In the genomic region with DNA sequence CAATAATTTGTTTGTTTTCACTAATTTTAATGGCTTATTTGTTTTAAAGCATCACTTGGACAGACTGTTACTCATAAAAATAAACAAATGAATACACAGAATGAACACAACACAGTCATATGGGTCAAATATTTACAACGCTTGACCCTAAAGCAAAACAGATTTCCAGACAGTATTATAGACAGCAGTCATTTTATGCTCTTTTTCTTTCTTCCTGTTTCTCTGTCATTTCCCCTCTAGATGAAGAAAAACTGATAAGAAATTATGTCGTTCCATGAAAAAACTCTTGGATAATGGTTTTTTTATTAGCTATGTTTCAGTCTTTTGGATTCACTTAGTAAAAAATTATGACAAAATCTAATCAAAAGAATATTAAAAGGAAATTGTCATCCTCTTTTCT, we compare ENCODE assay signal across 35 cellular contexts.
DNase-seq lines count a peak whose midpoint lies in the region; ATAC-seq, FAIRE-seq and TF ChIP-seq lines count a peak whose summit lies in the region.
"Had no signal": no experiment of that assay in that cellular context is flagged by ENCODE, and none has a peak within 500 bp of the region (broad histone marks: within the 10 kb centered on the region; RNA-seq: fewer than 3 reads in every experiment).

No MANE protein-coding gene starts in this region.

- H3K4me2 ChIP-seq in PC-3 (ENCODE audit: low read length) = no peak overlapping the region
- H3K4me2 ChIP-seq in endothelial cell of umbilical vein (ENCODE audit: insufficient read depth, low read length) = peak overlapping the region; percentile 12
- H3K4me2 ChIP-seq: A549; BLaER1; BLaER1 treated with 17β-estradiol and CSF1 and Interleukin-3, amounts not matched to agents 10 nM and 100 nM had no signal

- no peaks in the 10 kb centered on the region for H3F3A ChIP-seq in PC-3 (ENCODE audit: low read length, unreplicated experiment)

- H3K27ac ChIP-seq in PC-3 (ENCODE audit: low read length) = no peak overlapping the region
- H3K27ac ChIP-seq in endothelial cell of umbilical vein (ENCODE audit: insufficient read depth, low read depth, low read length) = no peak overlapping the region
- H3K27ac ChIP-seq: 22Rv1; A549; BLaER1; BLaER1 treated with 17β-estradiol and CSF1 and Interleukin-3, amounts not matched to agents 10 nM and 100 nM; C4-2B had no signal

- H3K4me1 ChIP-seq in PC-3 (ENCODE audit: insufficient read depth, low read length) (no peaks in the 10 kb centered on the region), endothelial cell of umbilical vein (ENCODE audit: control insufficient read depth, extremely low read depth, insufficient read depth, low read length) (peaks cover 8% of the 10 kb centered on the region)
- H3K4me1 ChIP-seq: A549; BE2C; BLaER1; BLaER1 treated with 17β-estradiol and CSF1 and Interleukin-3, amounts not matched to agents 10 nM and 100 nM; Caco-2 had no signal

- POLR2A ChIA-PET in PC-3 (lab: Charles Lee; ENCODE audit: unreplicated experiment) = no interaction called here
- POLR2A ChIA-PET in endothelial cell of umbilical vein (lab: Charles Lee) = no interaction called here

- FAIRE-seq in endometrium (lab: Jason Lieb, UNC) (peak; percentile 8), endothelial cell of umbilical vein (lab: Jason Lieb, UNC) (peak; percentile 35)
- FAIRE-seq: A204.1, A549, D721Med had no signal

- no peaks in the 10 kb centered on the region for H3K27me3 Mint-ChIP-seq in activated naive CD4-positive, alpha-beta T cell treated with anti-CD3 and anti-CD28 coated beads, Interleukin-2, amount 10 ng/mL, durations not matched to agents 7 days and 5 days
- H3K27me3 Mint-ChIP-seq: B cell; CD4-positive, alpha-beta memory T cell; CD4-positive, alpha-beta T cell; CD4-positive, CD25-positive, alpha-beta regulatory T cell; CD8-positive, alpha-beta memory T cell had no signal

- no peak overlapping the region for H2AFZ ChIP-seq in PC-3 (ENCODE audit: low read length)
- no peak overlapping the region for H2AFZ ChIP-seq in endothelial cell of umbilical vein (ENCODE audit: low read depth, low read length)

- TF ChIP-seq POLR2A in endothelial cell of umbilical vein (IDR thresholded peaks at IDR 0.05; ENCODE audit: low read depth, low read length) = no peak

- ATAC-seq in PC-3 = 0 out of 2 replicates have a peak, but pooled peaks have one; percentile 15
- ATAC-seq in left cardiac atrium = no peak
- ATAC-seq: A549; CD8-positive, alpha-beta T cell had no signal

- H3K4me3 ChIP-seq in PC-3 (ENCODE audit: low read length) (no peak overlapping the region), endothelial cell of umbilical vein (replicated peaks in 1 of 3; ENCODE audit: insufficient read depth in 1 of 3, low read depth in 1 of 3, low read length in 3 of 3) (no peak overlapping the region)
- H3K4me3 ChIP-seq: A549; BLaER1; BLaER1 treated with 17β-estradiol and CSF1 and Interleukin-3, amounts not matched to agents 10 nM and 100 nM had no signal

- H3K9me1 ChIP-seq in endothelial cell of umbilical vein (replicated peaks; ENCODE audit: control insufficient read depth, extremely low read depth, insufficient read depth, low read length) = no peaks in the 10 kb centered on the region

- no peak overlapping the region for H3K9ac ChIP-seq in PC-3 (ENCODE audit: low read length)
- no peak overlapping the region for H3K9ac ChIP-seq in endothelial cell of umbilical vein (replicated peaks; ENCODE audit: extremely low read depth, insufficient read depth, low read length)
- H3K9ac ChIP-seq: BLaER1; BLaER1 treated with 17β-estradiol and CSF1 and Interleukin-3, amounts not matched to agents 10 nM and 100 nM had no signal

- H3K27me3 ChIP-seq in PC-3 (ENCODE audit: low read length) (no peaks in the 10 kb centered on the region), endothelial cell of umbilical vein (ENCODE audit: control insufficient read depth in 2 of 2, insufficient read depth in 2 of 2, low read length in 2 of 2) (no peaks in the 10 kb centered on the region)
- H3K27me3 ChIP-seq: BE2C; BLaER1; BLaER1 treated with 17β-estradiol and CSF1 and Interleukin-3, amounts not matched to agents 10 nM and 100 nM had no signal

- no peak overlapping the region for H3K27ac Mint-ChIP-seq in activated naive CD4-positive, alpha-beta T cell treated with anti-CD3 and anti-CD28 coated beads, Interleukin-2, amount 10 ng/mL, durations not matched to agents 7 days and 5 days
- H3K27ac Mint-ChIP-seq: B cell; CD14-positive monocyte; CD4-positive, alpha-beta memory T cell; CD4-positive, alpha-beta T cell; CD4-positive, CD25-positive, alpha-beta regulatory T cell; CD8-positive, alpha-beta T cell had no signal

- H3K79me2 ChIP-seq in PC-3 (ENCODE audit: low read length) = no peaks in the 10 kb centered on the region
- no peaks in the 10 kb centered on the region for H3K79me2 ChIP-seq in endothelial cell of umbilical vein (ENCODE audit: control insufficient read depth, insufficient read depth, low read length)

- intact Hi-C loops in PC-3 (cut with micrococcal nuclease) = no loop called here
- intact Hi-C loops in endothelial cell of umbilical vein (cut with micrococcal nuclease) = no loop called here
- intact Hi-C loops in left cardiac atrium (cut with DNase I) = no loop called here

- no peak for TF ChIP-seq CTCF in PC-3 (conservative IDR thresholded peaks at IDR 0.05; ENCODE audit: low read depth, low read length)
- no peak for TF ChIP-seq CTCF in endothelial cell of umbilical vein (IDR thresholded peaks at IDR 0.05; ENCODE audit: extremely low read depth in 1 of 2, insufficient read depth in 1 of 2, low read depth in 1 of 2, low read length in 2 of 2)

- dilution Hi-C loops in endothelial cell of umbilical vein (cut with MboI; ENCODE audit: extremely low pct_ligation_motif_present, low sequenced_read_pairs) = no loop called here

- H4K20me1 ChIP-seq in PC-3 (ENCODE audit: low read length) = no peaks in the 10 kb centered on the region
- no peaks in the 10 kb centered on the region for H4K20me1 ChIP-seq in endothelial cell of umbilical vein (replicated peaks; ENCODE audit: control insufficient read depth, extremely low read depth, insufficient read depth, low read length)
- H4K20me1 ChIP-seq: BLaER1; BLaER1 treated with 17β-estradiol and CSF1 and Interleukin-3, amounts not matched to agents 10 nM and 100 nM had no signal

- no peaks in the 10 kb centered on the region for H3K36me3 ChIP-seq in PC-3 (ENCODE audit: low read depth, low read length)
- H3K36me3 ChIP-seq in endothelial cell of umbilical vein (ENCODE audit: control insufficient read depth in 2 of 2, extremely low read depth in 1 of 2, insufficient read depth in 2 of 2, low read length in 2 of 2) = no peaks in the 10 kb centered on the region
- H3K36me3 ChIP-seq: BE2C; BLaER1; BLaER1 treated with 17β-estradiol and CSF1 and Interleukin-3, amounts not matched to agents 10 nM and 100 nM had no signal

- no peaks in the 10 kb centered on the region for H3K9me3 ChIP-seq in PC-3 (ENCODE audit: low read length)
- no peaks in the 10 kb centered on the region for H3K9me3 ChIP-seq in endothelial cell of umbilical vein (replicated peaks; ENCODE audit: control insufficient read depth, insufficient read depth, low read length)
- H3K9me3 ChIP-seq: A549; BE2C; BLaER1; BLaER1 treated with 17β-estradiol and CSF1 and Interleukin-3, amounts not matched to agents 10 nM and 100 nM; Caco-2 had no signal

- H3K36me3 Mint-ChIP-seq in activated naive CD4-positive, alpha-beta T cell treated with anti-CD3 and anti-CD28 coated beads, Interleukin-2, amount 10 ng/mL, durations not matched to agents 7 days and 5 days = no peaks in the 10 kb centered on the region
- H3K36me3 Mint-ChIP-seq: CD14-positive monocyte; CD4-positive, alpha-beta memory T cell; CD4-positive, CD25-positive, alpha-beta regulatory T cell; CD8-positive, alpha-beta memory T cell; CD8-positive, alpha-beta T cell had no signal

- H3K4me1 Mint-ChIP-seq in activated naive CD4-positive, alpha-beta T cell treated with anti-CD3 and anti-CD28 coated beads, Interleukin-2, amount 10 ng/mL, durations not matched to agents 7 days and 5 days = no peaks in the 10 kb centered on the region
- H3K4me1 Mint-ChIP-seq: B cell; CD14-positive monocyte; CD4-positive, alpha-beta memory T cell; CD4-positive, CD25-positive, alpha-beta regulatory T cell; CD8-positive, alpha-beta memory T cell had no signal

- DNase-seq in PC-3 (no peak), endothelial cell of umbilical vein (ENCODE audit: low read depth, low spot score) (peak; percentile 57), left cardiac atrium (no peak), midbrain (lab: John Stamatoyannopoulos, UW) (no peak)
- DNase-seq in activated naive CD4-positive, alpha-beta T cell treated with anti-CD3 and anti-CD28 coated beads, Interleukin-2, amount 10 ng/mL, durations not matched to agents 7 days and 5 days = no peak
- DNase-seq: 8988T; ACHN; AML-193; BE2C; C1 segment of cervical spinal cord; Caco-2; Calu3; CD4-positive, alpha-beta memory T cell; CD4-positive, alpha-beta T cell; CD4-positive, CD25-positive, alpha-beta regulatory T cell; CD8-positive, alpha-beta memory T cell; CD8-positive, alpha-beta T cell; COR-L47; DMS 273 treated with DMSO at 0.1 percent for 48 hours; DMS153; DMS53; DMS79; DMS79 treated with DMSO at 0.1 percent for 48 hours; DND-41; EL had no signal

- H3K9me2 ChIP-seq in PC-3 (replicated peaks; ENCODE audit: low read length) = no peaks in the 10 kb centered on the region

- H3K9me3 Mint-ChIP-seq in activated naive CD4-positive, alpha-beta T cell treated with anti-CD3 and anti-CD28 coated beads, Interleukin-2, amount 10 ng/mL, durations not matched to agents 7 days and 5 days = no peaks in the 10 kb centered on the region
- H3K9me3 Mint-ChIP-seq: CD4-positive, alpha-beta T cell; CD8-positive, alpha-beta T cell had no signal

- CTCF ChIA-PET in PC-3 (lab: Charles Lee) (no interaction called here), endothelial cell of umbilical vein (lab: Charles Lee) (no interaction called here)
- CTCF ChIA-PET in activated naive CD4-positive, alpha-beta T cell treated with anti-CD3 and anti-CD28 coated beads, Interleukin-2, amount 10 ng/mL, durations not matched to agents 7 days and 5 days (lab: Charles Lee) = no interaction called here

- no TSS peak for BruUV-seq in PC-3 (replicated peaks; lab: Mats Ljungman, UMichigan)
- no TSS peak for BruUV-seq in endothelial cell of umbilical vein (replicated peaks; lab: Mats Ljungman, UMichigan)

- no peak overlapping the region for H3K4me3 Mint-ChIP-seq in activated naive CD4-positive, alpha-beta T cell treated with anti-CD3 and anti-CD28 coated beads, Interleukin-2, amount 10 ng/mL, durations not matched to agents 7 days and 5 days
- H3K4me3 Mint-ChIP-seq: B cell; CD14-positive monocyte; CD4-positive, alpha-beta memory T cell; CD4-positive, alpha-beta T cell; CD4-positive, CD25-positive, alpha-beta regulatory T cell; CD8-positive, alpha-beta memory T cell; CD8-positive, alpha-beta T cell had no signal

TF ChIP-seq in endothelial cell of umbilical vein, 7 proteins besides CTCF, POLR2A, EP300 and RAD21:
- TF ChIP-seq POLR2AphosphoS5 (IDR thresholded peaks at IDR 0.05; ENCODE audit: insufficient read depth, low read depth, low read length) (no peak), FOS (IDR thresholded peaks at IDR 0.05; ENCODE audit: borderline replicate concordance, insufficient read depth, low read length) (peak; percentile 28), GATA2 (IDR thresholded peaks at IDR 0.05; ENCODE audit: insufficient read depth, insufficient read length, low read depth, low read length) (peak; percentile 78)
